ENCODE assay signal across 30 cellular contexts in the genomic region with DNA sequence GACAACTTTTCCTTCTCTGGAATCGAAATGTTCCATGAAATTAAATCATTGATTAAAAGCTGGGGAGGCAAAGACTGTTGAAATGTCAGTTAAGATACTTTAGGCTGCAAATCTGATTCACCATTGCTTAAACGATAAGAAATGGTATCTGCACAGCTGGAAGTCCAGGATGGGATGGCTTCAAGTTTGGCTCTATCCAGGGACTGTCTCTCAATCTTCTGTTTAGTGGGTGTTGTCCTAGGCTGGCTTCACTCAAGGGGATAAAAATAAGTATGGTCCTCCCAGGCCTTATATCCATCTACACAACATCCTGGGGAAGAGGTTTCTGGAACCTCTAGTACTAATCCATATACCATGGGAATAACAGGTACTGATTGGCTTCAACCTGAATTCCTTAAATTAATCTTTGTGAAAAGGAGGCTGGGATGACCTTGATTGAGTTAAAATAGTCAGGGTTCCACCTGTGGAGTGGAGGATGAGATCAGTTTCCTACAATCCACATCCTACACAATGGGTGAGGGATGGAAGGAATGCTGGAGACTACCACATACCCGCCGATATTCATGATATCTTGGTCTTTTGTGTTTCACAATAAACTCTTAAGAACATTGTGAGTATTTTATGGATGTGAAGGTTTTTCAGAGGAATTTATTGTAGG.
"Had no signal": no experiment of that assay in that cellular context is flagged by ENCODE, and none has a peak within 500 bp of the region (broad histone marks: within the 10 kb centered on the region; RNA-seq: fewer than 3 reads in every experiment).

No MANE protein-coding gene starts in this region.

- ATAC-seq: activated CD4-positive, CD25-positive, alpha-beta regulatory T cell treated with anti-CD3 and anti-CD28 coated beads, Interleukin-2, amount 50 U/mL, for 24 hours; activated CD8-positive, alpha-beta memory T cell treated with anti-CD3 and anti-CD28 coated beads, Interleukin-2, amount 10 ng/mL, durations not matched to agents 7 days and 5 days; activated CD8-positive, alpha-beta T cell treated with anti-CD3 and anti-CD28 coated beads, Interleukin-2, amount 10 ng/mL, durations not matched to agents 7 days and 5 days; activated naive CD4-positive, alpha-beta T cell treated with anti-CD3 and anti-CD28 coated beads, Interleukin-2, amount 50 U/mL, for 72 hours; foreskin keratinocyte; gastrocnemius medialis had no signal

- H3K36me3 Mint-ChIP-seq: activated CD4-positive, alpha-beta memory T cell treated with anti-CD3 and anti-CD28 coated beads for 36 hours; activated CD8-positive, alpha-beta memory T cell treated with anti-CD3 and anti-CD28 coated beads, Interleukin-2, amount 10 ng/mL, durations not matched to agents 7 days and 5 days; activated naive CD4-positive, alpha-beta T cell treated with anti-CD3 and anti-CD28 coated beads, Interleukin-2, amount 10 ng/mL, durations not matched to agents 7 days and 5 days; activated naive CD4-positive, alpha-beta T cell treated with anti-CD3 and anti-CD28 coated beads, Interleukin-2, amount 50 U/mL, for 72 hours; activated naive CD8-positive, alpha-beta T cell treated with anti-CD3 and anti-CD28 coated beads, Interleukin-2, amount 10 ng/mL, durations not matched to agents 7 days and 5 days; brain had no signal

- H3K9me3 Mint-ChIP-seq: activated B cell treated with CpG ODN at 0.5 μM for 24 hours; activated naive CD8-positive, alpha-beta T cell treated with anti-CD3 and anti-CD28 coated beads, Interleukin-2, amount 10 ng/mL, durations not matched to agents 7 days and 5 days had no signal

- H3K36me3 ChIP-seq: ascending aorta, breast epithelium, cardiac muscle cell, colonic mucosa, gastrocnemius medialis had no signal

- H3K4me1 ChIP-seq: ascending aorta, breast epithelium, colonic mucosa, gastrocnemius medialis had no signal

- H3K27ac ChIP-seq: ascending aorta, breast epithelium, cardiac muscle cell, colonic mucosa, foreskin keratinocyte, gastrocnemius medialis, VCaP had no signal

- H3K27ac Mint-ChIP-seq: activated B cell treated with CpG ODN at 0.5 μM for 24 hours; activated CD4-positive, alpha-beta memory T cell treated with anti-CD3 and anti-CD28 coated beads for 36 hours; activated CD8-positive, alpha-beta memory T cell treated with anti-CD3 and anti-CD28 coated beads, Interleukin-2, amount 10 ng/mL, durations not matched to agents 7 days and 5 days; activated CD8-positive, alpha-beta T cell treated with anti-CD3 and anti-CD28 coated beads, Interleukin-2, amount 10 ng/mL, durations not matched to agents 7 days and 5 days; activated naive CD4-positive, alpha-beta T cell treated with anti-CD3 and anti-CD28 coated beads, Interleukin-2, amount 10 ng/mL, durations not matched to agents 7 days and 5 days; activated naive CD4-positive, alpha-beta T cell treated with anti-CD3 and anti-CD28 coated beads, Interleukin-2, amount 50 U/mL, for 72 hours; activated naive CD8-positive, alpha-beta T cell treated with anti-CD3 and anti-CD28 coated beads, Interleukin-2, amount 10 ng/mL, durations not matched to agents 7 days and 5 days; activated T-helper 1 cell treated with anti-CD3 and anti-CD28 coated beads, Interleukin-12 subunit alpha, Interleukin-12 subunit beta, Interleukin-2, Interleukin-4 antibody, amounts not matched to agents 30 ng/mL and 10 ng/mL and 1 ng/mL, durations not matched to agents 14 hours and 24 hours and 36 hours; activated T-helper 2 cell treated with anti-CD3 and anti-CD28 coated beads, Interferon-gamma antibody, Interleukin-2, Interleukin-4, amounts not matched to agents 10 μg/mL and 5 μg/mL and 100 μg/mL, durations not matched to agents 14 hours and 24 hours and 36 hours; brain had no signal

- H3K4me1 Mint-ChIP-seq: activated B cell treated with CpG ODN at 0.5 μM for 24 hours; activated CD8-positive, alpha-beta memory T cell treated with anti-CD3 and anti-CD28 coated beads, Interleukin-2, amount 10 ng/mL, durations not matched to agents 7 days and 5 days; activated naive CD4-positive, alpha-beta T cell treated with anti-CD3 and anti-CD28 coated beads, Interleukin-2, amount 10 ng/mL, durations not matched to agents 7 days and 5 days; activated naive CD8-positive, alpha-beta T cell treated with anti-CD3 and anti-CD28 coated beads, Interleukin-2, amount 10 ng/mL, durations not matched to agents 7 days and 5 days had no signal

- H3K9me3 ChIP-seq: ascending aorta, breast epithelium, colonic mucosa, gastrocnemius medialis had no signal

- H3K4me3 ChIP-seq: ascending aorta, breast epithelium, cardiac muscle cell, colonic mucosa, gastrocnemius medialis had no signal

- H3K4me3 Mint-ChIP-seq: activated B cell treated with CpG ODN at 0.5 μM for 24 hours; activated CD4-positive, alpha-beta memory T cell treated with anti-CD3 and anti-CD28 coated beads for 36 hours; activated CD8-positive, alpha-beta memory T cell treated with anti-CD3 and anti-CD28 coated beads, Interleukin-2, amount 10 ng/mL, durations not matched to agents 7 days and 5 days; activated CD8-positive, alpha-beta T cell treated with anti-CD3 and anti-CD28 coated beads, Interleukin-2, amount 10 ng/mL, durations not matched to agents 7 days and 5 days; activated naive CD4-positive, alpha-beta T cell treated with anti-CD3 and anti-CD28 coated beads, Interleukin-2, amount 10 ng/mL, durations not matched to agents 7 days and 5 days; activated naive CD8-positive, alpha-beta T cell treated with anti-CD3 and anti-CD28 coated beads, Interleukin-2, amount 10 ng/mL, durations not matched to agents 7 days and 5 days; activated T-helper 1 cell treated with anti-CD3 and anti-CD28 coated beads, Interleukin-12 subunit alpha, Interleukin-12 subunit beta, Interleukin-2, Interleukin-4 antibody, amounts not matched to agents 30 ng/mL and 10 ng/mL and 1 ng/mL, durations not matched to agents 14 hours and 24 hours and 36 hours; brain had no signal

- H3K27me3 ChIP-seq: ascending aorta, breast epithelium, cardiac muscle cell, colonic mucosa, gastrocnemius medialis had no signal

- H3K27me3 Mint-ChIP-seq: activated B cell treated with CpG ODN at 0.5 μM for 24 hours; activated CD4-positive, alpha-beta memory T cell treated with anti-CD3 and anti-CD28 coated beads for 36 hours; activated CD8-positive, alpha-beta memory T cell treated with anti-CD3 and anti-CD28 coated beads, Interleukin-2, amount 10 ng/mL, durations not matched to agents 7 days and 5 days; activated naive CD4-positive, alpha-beta T cell treated with anti-CD3 and anti-CD28 coated beads, Interleukin-2, amount 10 ng/mL, durations not matched to agents 7 days and 5 days; activated naive CD8-positive, alpha-beta T cell treated with anti-CD3 and anti-CD28 coated beads, Interleukin-2, amount 10 ng/mL, durations not matched to agents 7 days and 5 days; brain had no signal

- DNase-seq: activated B cell treated with CpG ODN at 0.5 μM for 24 hours; activated CD4-positive, alpha-beta memory T cell treated with anti-CD3 and anti-CD28 coated beads for 36 hours; activated CD4-positive, alpha-beta T cell treated with anti-CD3 and anti-CD28 coated beads for 48 hours; activated CD4-positive, alpha-beta T cell treated with anti-CD3 and anti-CD28 coated beads, Interleukin-2, amount 50 U/mL, for 1 hour; activated CD8-positive, alpha-beta memory T cell treated with anti-CD3 and anti-CD28 coated beads, Interleukin-2, amount 10 ng/mL, durations not matched to agents 7 days and 5 days; activated CD8-positive, alpha-beta memory T cell treated with anti-CD3 and anti-CD28 coated beads, Interleukin-2, amount 50 U/mL, for 4 hours; activated CD8-positive, alpha-beta T cell treated with anti-CD3 and anti-CD28 coated beads, Interleukin-2, amount 10 ng/mL, durations not matched to agents 7 days and 5 days; activated gamma-delta T cell; activated naive CD4-positive, alpha-beta T cell; activated naive CD4-positive, alpha-beta T cell treated with anti-CD3 and anti-CD28 coated beads, Interleukin-2, amount 10 ng/mL, durations not matched to agents 7 days and 5 days; activated naive CD8-positive, alpha-beta T cell treated with anti-CD3 and anti-CD28 coated beads, Interleukin-2, amount 10 ng/mL, durations not matched to agents 7 days and 5 days; activated T-cell treated with anti-CD3 and anti-CD28 coated beads, Interleukin-2, amount 50 U/mL, for 1 hour; activated T-cell treated with anti-CD3 and anti-CD28 coated beads, Interleukin-2, amount 50 U/mL, for 48 hours; central memory CD4-positive, alpha-beta T cell; cerebellar nuclear complex; colonic mucosa; effector CD8-positive, alpha-beta T cell; foreskin keratinocyte; gastrocnemius medialis; glutamatergic neuron; T-helper 2 cell had no signal
